ENCODE assay signal across 1 cellular context in the genomic region with DNA sequence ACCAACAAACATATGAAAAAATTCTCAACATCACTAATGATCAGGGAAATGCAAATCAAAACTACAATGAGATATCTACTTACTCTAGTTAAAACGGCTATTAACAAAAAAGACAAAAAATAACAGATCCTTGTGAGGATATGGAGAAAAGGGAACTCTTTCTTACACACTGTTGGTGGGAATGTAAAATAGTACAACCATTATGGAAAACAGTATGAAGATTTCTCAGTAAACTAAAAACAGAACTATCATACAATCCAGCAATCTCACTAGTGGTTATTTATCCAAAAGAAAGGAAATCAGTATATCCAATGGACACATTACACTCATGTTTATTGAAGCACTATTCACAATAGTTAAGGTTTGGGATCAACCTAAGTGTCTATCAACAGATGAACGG.
TF ChIP-seq lines count a peak whose summit lies in the region.

No MANE protein-coding gene starts in this region.

TF ChIP-seq in K562, 482 proteins besides CTCF, POLR2A, EP300 and RAD21:
- TF ChIP-seq CREB1 (IDR thresholded peaks at IDR 0.05) = no peak
- TF ChIP-seq CREB1 (CRISPR knock-in tag; IDR thresholded peaks at IDR 0.05) = no peak
- 0 out of 2 replicates have a peak, but pooled peaks have one; percentile 57 for TF ChIP-seq ZNF436 (CRISPR knock-in tag; IDR thresholded peaks at IDR 0.05)
- peak; percentile 57; the same call in 1 of the 2 replicates for TF ChIP-seq ZFP30 (CRISPR knock-in tag; IDR thresholded peaks at IDR 0.05; ENCODE audit: borderline replicate concordance)
